1 cellular context compared by ENCODE assay signal in the genomic region with DNA sequence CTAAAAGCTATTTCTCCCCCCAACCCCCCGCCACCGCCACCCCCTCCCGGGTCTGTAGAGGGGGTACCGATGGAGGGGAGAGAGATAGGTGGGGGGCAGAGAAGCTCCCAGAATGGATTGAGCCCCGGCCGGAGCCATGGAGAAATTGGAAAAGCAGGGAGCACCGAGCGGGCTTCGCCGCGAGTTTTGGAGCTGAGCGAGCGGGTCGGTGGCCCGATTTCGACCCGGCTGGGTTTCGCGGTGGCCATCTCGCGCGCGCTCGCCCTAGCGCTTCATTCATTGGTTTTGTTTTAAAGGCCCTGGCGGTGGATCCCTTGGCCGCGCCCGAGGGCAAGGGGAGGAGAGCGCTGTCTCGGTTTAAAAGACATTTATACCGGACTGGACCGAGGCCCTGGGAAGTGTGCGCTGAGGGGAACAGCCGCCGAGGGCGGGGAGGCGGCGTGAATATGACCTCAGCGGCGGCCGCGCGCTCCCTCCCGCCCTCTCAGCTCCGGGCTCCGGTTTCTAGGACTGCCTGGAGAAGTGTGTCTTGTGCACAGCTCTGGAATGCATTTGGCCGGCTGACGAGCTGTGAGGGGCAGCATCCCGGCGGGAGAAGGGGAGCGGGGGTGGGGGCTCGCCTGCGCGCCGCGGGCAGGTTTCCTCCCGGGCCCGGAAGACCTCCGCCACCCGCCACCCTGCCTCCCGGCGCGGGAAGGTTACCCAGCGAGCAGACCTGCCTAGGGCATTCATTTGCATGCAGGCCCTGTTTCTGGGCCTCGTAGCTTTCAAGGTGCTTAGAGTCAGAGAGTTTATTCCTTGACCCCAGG.
A peak's percentile ranks its signal among the peaks of the same experiment; 100 is the strongest.
TF ChIP-seq lines count a peak whose summit lies in the region.

No MANE protein-coding gene starts in this region.

TF ChIP-seq in K562, 482 proteins besides CTCF, POLR2A, EP300 and RAD21 (continued from another document and continues in another):
- no peak for TF ChIP-seq NR1H2 (CRISPR knock-in tag; IDR thresholded peaks at IDR 0.05)
- no peak for TF ChIP-seq NFE2 (IDR thresholded peaks at IDR 0.05; ENCODE audit: low read depth)
- TF ChIP-seq, protein P1, sequence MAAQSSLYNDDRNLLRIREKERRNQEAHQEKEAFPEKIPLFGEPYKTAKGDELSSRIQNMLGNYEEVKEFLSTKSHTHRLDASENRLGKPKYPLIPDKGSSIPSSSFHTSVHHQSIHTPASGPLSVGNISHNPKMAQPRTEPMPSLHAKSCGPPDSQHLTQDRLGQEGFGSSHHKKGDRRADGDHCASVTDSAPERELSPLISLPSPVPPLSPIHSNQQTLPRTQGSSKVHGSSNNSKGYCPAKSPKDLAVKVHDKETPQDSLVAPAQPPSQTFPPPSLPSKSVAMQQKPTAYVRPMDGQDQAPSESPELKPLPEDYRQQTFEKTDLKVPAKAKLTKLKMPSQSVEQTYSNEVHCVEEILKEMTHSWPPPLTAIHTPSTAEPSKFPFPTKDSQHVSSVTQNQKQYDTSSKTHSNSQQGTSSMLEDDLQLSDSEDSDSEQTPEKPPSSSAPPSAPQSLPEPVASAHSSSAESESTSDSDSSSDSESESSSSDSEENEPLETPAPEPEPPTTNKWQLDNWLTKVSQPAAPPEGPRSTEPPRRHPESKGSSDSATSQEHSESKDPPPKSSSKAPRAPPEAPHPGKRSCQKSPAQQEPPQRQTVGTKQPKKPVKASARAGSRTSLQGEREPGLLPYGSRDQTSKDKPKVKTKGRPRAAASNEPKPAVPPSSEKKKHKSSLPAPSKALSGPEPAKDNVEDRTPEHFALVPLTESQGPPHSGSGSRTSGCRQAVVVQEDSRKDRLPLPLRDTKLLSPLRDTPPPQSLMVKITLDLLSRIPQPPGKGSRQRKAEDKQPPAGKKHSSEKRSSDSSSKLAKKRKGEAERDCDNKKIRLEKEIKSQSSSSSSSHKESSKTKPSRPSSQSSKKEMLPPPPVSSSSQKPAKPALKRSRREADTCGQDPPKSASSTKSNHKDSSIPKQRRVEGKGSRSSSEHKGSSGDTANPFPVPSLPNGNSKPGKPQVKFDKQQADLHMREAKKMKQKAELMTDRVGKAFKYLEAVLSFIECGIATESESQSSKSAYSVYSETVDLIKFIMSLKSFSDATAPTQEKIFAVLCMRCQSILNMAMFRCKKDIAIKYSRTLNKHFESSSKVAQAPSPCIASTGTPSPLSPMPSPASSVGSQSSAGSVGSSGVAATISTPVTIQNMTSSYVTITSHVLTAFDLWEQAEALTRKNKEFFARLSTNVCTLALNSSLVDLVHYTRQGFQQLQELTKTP (IDR thresholded peaks at IDR 0.05; ENCODE audit: low read depth in 1 of 2, partially characterized antibody in 2 of 2) = no peak
- no peak for TF ChIP-seq GATAD2A (IDR thresholded peaks at IDR 0.05)
- no peak for TF ChIP-seq CBX1 (IDR thresholded peaks at IDR 0.05; ENCODE audit: low read depth)
- no peak for TF ChIP-seq SP1 (CRISPR knock-in tag; IDR thresholded peaks at IDR 0.05)
- TF ChIP-seq SMAD2 (IDR thresholded peaks at IDR 0.05; ENCODE audit: low read depth, low read length) = no peak
- TF ChIP-seq MED1 (CRISPR knock-in tag; IDR thresholded peaks at IDR 0.05; ENCODE audit: borderline replicate concordance) = no peak
- TF ChIP-seq EWSR1 (IDR thresholded peaks at IDR 0.05; ENCODE audit: borderline replicate concordance, low read depth, partially characterized antibody) = no peak
- TF ChIP-seq MCM7 (IDR thresholded peaks at IDR 0.05) = no peak
- TF ChIP-seq CBX5 (IDR thresholded peaks at IDR 0.05; ENCODE audit: borderline replicate concordance, low read depth) = no peak
- peak; percentile 34; the same call in 1 of the 2 replicates for TF ChIP-seq CEBPB (tag; IDR thresholded peaks at IDR 0.05)
- no peak for TF ChIP-seq SNIP1 (IDR thresholded peaks at IDR 0.05; ENCODE audit: low read depth)
- TF ChIP-seq CBFA2T2 (conservative IDR thresholded peaks at IDR 0.05) = no peak
- no peak for TF ChIP-seq STAT6 (CRISPR knock-in tag; IDR thresholded peaks at IDR 0.05)
- TF ChIP-seq IFI16 (CRISPR knock-in tag; IDR thresholded peaks at IDR 0.05) = no peak
- TF ChIP-seq NBN (IDR thresholded peaks at IDR 0.05; ENCODE audit: low read depth) = no peak
- TF ChIP-seq HNRNPLL (IDR thresholded peaks at IDR 0.05; ENCODE audit: low read depth, low read length, poor library complexity, severe bottlenecking) = peak; percentile 28
- peak; percentile 62; the same call in 1 of the 2 replicates for TF ChIP-seq ZNF263 (CRISPR knock-in tag; IDR thresholded peaks at IDR 0.05; ENCODE audit: borderline replicate concordance)
- TF ChIP-seq ESRRA (IDR thresholded peaks at IDR 0.05; ENCODE audit: borderline replicate concordance, low read depth) = no peak
- TF ChIP-seq NR2C2 (CRISPR knock-in tag; IDR thresholded peaks at IDR 0.05) = no peak
- peak; percentile 46; the same call in 1 of the 2 replicates for TF ChIP-seq NR2C2 (tag; IDR thresholded peaks at IDR 0.05)
- no peak for TF ChIP-seq POLR2AphosphoS2 (IDR thresholded peaks at IDR 0.05; ENCODE audit: low read length)
- no peak for TF ChIP-seq KLF1 (tag; IDR thresholded peaks at IDR 0.05)
- TF ChIP-seq TSHZ1 (CRISPR knock-in tag; IDR thresholded peaks at IDR 0.05) = no peak
- no peak for TF ChIP-seq MCM5 (IDR thresholded peaks at IDR 0.05; ENCODE audit: low read depth)
- no peak for TF ChIP-seq NFIC (IDR thresholded peaks at IDR 0.05)
- TF ChIP-seq, protein P2, sequence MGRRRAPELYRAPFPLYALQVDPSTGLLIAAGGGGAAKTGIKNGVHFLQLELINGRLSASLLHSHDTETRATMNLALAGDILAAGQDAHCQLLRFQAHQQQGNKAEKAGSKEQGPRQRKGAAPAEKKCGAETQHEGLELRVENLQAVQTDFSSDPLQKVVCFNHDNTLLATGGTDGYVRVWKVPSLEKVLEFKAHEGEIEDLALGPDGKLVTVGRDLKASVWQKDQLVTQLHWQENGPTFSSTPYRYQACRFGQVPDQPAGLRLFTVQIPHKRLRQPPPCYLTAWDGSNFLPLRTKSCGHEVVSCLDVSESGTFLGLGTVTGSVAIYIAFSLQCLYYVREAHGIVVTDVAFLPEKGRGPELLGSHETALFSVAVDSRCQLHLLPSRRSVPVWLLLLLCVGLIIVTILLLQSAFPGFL (CRISPR knock-in tag; IDR thresholded peaks at IDR 0.05) = no peak
- TF ChIP-seq, protein P3, sequence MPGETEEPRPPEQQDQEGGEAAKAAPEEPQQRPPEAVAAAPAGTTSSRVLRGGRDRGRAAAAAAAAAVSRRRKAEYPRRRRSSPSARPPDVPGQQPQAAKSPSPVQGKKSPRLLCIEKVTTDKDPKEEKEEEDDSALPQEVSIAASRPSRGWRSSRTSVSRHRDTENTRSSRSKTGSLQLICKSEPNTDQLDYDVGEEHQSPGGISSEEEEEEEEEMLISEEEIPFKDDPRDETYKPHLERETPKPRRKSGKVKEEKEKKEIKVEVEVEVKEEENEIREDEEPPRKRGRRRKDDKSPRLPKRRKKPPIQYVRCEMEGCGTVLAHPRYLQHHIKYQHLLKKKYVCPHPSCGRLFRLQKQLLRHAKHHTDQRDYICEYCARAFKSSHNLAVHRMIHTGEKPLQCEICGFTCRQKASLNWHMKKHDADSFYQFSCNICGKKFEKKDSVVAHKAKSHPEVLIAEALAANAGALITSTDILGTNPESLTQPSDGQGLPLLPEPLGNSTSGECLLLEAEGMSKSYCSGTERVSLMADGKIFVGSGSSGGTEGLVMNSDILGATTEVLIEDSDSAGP (CRISPR knock-in tag; IDR thresholded peaks at IDR 0.05) = peak; percentile 17; the same call in 1 of the 2 replicates
- TF ChIP-seq GABPB1 (CRISPR knock-in tag; IDR thresholded peaks at IDR 0.05) = 0 out of 2 replicates have a peak, but pooled peaks have one; percentile 44
- no peak for TF ChIP-seq CREBBP (IDR thresholded peaks at IDR 0.05; ENCODE audit: low read depth, low read length)
- 0 out of 4 replicates have a peak, but pooled peaks of 1 of the 2 experiments have one; percentile 42 for TF ChIP-seq KDM4B (IDR thresholded peaks at IDR 0.05; ENCODE audit: borderline replicate concordance in 2 of 2, low read depth in 1 of 2)
- no peak for TF ChIP-seq ZFPM2 (CRISPR knock-in tag; IDR thresholded peaks at IDR 0.05)
- TF ChIP-seq MEF2A (IDR thresholded peaks at IDR 0.05; ENCODE audit: control insufficient read depth, low read depth, low read length) = no peak
- TF ChIP-seq ZKSCAN3 (CRISPR knock-in tag; IDR thresholded peaks at IDR 0.05) = no peak
- peak; percentile 95 for TF ChIP-seq SMAD4 (CRISPR knock-in tag; conservative IDR thresholded peaks at IDR 0.05)
- TF ChIP-seq CTBP1 (IDR thresholded peaks at IDR 0.05; ENCODE audit: borderline replicate concordance) = 0 out of 2 replicates have a peak, but pooled peaks have one; percentile 36
- no peak for TF ChIP-seq ZNF586 (CRISPR knock-in tag; conservative IDR thresholded peaks at IDR 0.05)
- TF ChIP-seq ZNF639 (CRISPR knock-in tag; conservative IDR thresholded peaks at IDR 0.05 in 1 of 2, IDR thresholded peaks at IDR 0.05 in 1 of 2) = peak in 1 of 2 experiments; percentile 42; a peak in 1 of 4 replicates
- no peak for TF ChIP-seq TAF7 (tag; IDR thresholded peaks at IDR 0.05)
- TF ChIP-seq, protein P4, sequence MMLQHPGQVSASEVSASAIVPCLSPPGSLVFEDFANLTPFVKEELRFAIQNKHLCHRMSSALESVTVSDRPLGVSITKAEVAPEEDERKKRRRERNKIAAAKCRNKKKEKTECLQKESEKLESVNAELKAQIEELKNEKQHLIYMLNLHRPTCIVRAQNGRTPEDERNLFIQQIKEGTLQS (IDR thresholded peaks at IDR 0.05) = 0 out of 2 replicates have a peak, but pooled peaks have one; percentile 47
- TF ChIP-seq, protein P4 (CRISPR knock-in tag; conservative IDR thresholded peaks at IDR 0.05) = no peak
- TF ChIP-seq NFE2L1 (tag; IDR thresholded peaks at IDR 0.05; ENCODE audit: borderline replicate concordance, low read depth) = no peak
